32 cellular contexts compared by ENCODE assay signal in the genomic region with DNA sequence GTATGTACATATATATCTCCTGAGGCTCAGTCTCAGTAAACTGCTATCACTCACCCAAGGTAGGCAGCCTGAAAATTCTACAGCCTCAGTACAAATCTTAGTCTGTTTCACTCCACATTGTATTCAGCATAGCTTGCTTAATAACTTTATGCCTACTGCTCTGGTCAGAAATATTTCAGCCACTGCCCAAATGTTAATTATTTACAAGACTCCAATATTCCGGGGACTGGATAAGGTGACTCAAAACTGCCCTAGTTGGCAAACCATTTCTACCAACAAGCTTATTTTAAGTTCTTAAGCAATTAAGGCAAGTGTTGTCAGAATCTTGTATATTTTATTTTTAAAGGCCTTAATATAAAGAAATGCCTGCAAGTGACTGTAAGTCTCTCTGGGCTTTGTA.
"Had no signal": no experiment of that assay in that cellular context is flagged by ENCODE, and none has a peak within 500 bp of the region (broad histone marks: within the 10 kb centered on the region; RNA-seq: fewer than 3 reads in every experiment).

No MANE protein-coding gene starts in this region.

- H3K4me3 Mint-ChIP-seq: activated B cell treated with CpG ODN at 0.5 μM for 24 hours; activated CD4-positive, alpha-beta memory T cell treated with anti-CD3 and anti-CD28 coated beads for 36 hours; activated naive CD4-positive, alpha-beta T cell treated with anti-CD3 and anti-CD28 coated beads, Interleukin-2, amount 10 ng/mL, durations not matched to agents 7 days and 5 days; activated naive CD8-positive, alpha-beta T cell; activated naive CD8-positive, alpha-beta T cell treated with anti-CD3 and anti-CD28 coated beads, Interleukin-2, amount 50 U/mL, for 24 hours; activated T-cell treated with anti-CD3 and anti-CD28 coated beads, Interleukin-2, amount 50 U/mL, for 4 hours; brain had no signal

- H3K9me3 Mint-ChIP-seq: activated B cell treated with CpG ODN at 0.5 μM for 24 hours; activated CD4-positive, alpha-beta memory T cell treated with anti-CD3 and anti-CD28 coated beads for 36 hours; activated naive CD4-positive, alpha-beta T cell treated with anti-CD3 and anti-CD28 coated beads, Interleukin-2, amount 10 ng/mL, durations not matched to agents 7 days and 5 days; activated naive CD8-positive, alpha-beta T cell treated with anti-CD3 and anti-CD28 coated beads, Interleukin-2, amount 50 U/mL, for 24 hours; activated T-cell treated with anti-CD3 and anti-CD28 coated beads, Interleukin-2, amount 50 U/mL, for 4 hours; brain had no signal

- H3K27me3 ChIP-seq: MG63 had no signal

- H3K27ac ChIP-seq: PC-9, VCaP had no signal

- H3K27ac Mint-ChIP-seq: activated B cell treated with CpG ODN at 0.5 μM for 24 hours; activated CD4-positive, alpha-beta memory T cell treated with anti-CD3 and anti-CD28 coated beads for 36 hours; activated naive CD4-positive, alpha-beta T cell treated with anti-CD3 and anti-CD28 coated beads, Interleukin-2, amount 10 ng/mL, durations not matched to agents 7 days and 5 days; activated naive CD8-positive, alpha-beta T cell; activated naive CD8-positive, alpha-beta T cell treated with anti-CD3 and anti-CD28 coated beads, Interleukin-2, amount 50 U/mL, for 24 hours; brain had no signal

- H3K36me3 Mint-ChIP-seq: activated CD4-positive, alpha-beta memory T cell treated with anti-CD3 and anti-CD28 coated beads for 36 hours; activated naive CD4-positive, alpha-beta T cell treated with anti-CD3 and anti-CD28 coated beads, Interleukin-2, amount 10 ng/mL, durations not matched to agents 7 days and 5 days; activated naive CD8-positive, alpha-beta T cell; brain had no signal

- H3K4me3 ChIP-seq: MG63, PC-9 had no signal

- DNase-seq: activated B cell treated with CpG ODN at 0.5 μM for 24 hours; activated CD4-positive, alpha-beta memory T cell treated with anti-CD3 and anti-CD28 coated beads for 36 hours; activated CD4-positive, alpha-beta T cell treated with anti-CD3 and anti-CD28 coated beads for 4 hours; activated CD4-positive, alpha-beta T cell treated with anti-CD3 and anti-CD28 coated beads, Interleukin-2, amount 50 U/mL, for 1 hour; activated CD4-positive, CD25-positive, alpha-beta regulatory T cell treated with anti-CD3 and anti-CD28 coated beads, Interleukin-2, amount 50 U/mL, for 72 hours; activated CD8-positive, alpha-beta memory T cell treated with anti-CD3 and anti-CD28 coated beads, Interleukin-2, amount 50 U/mL, for 4 hours; activated effector memory CD4-positive, alpha-beta T cell treated with Interleukin-2 at 50 U/mL for 16 hours; activated naive CD4-positive, alpha-beta T cell treated with anti-CD3 and anti-CD28 coated beads, Interleukin-2, amount 10 ng/mL, durations not matched to agents 7 days and 5 days; activated naive CD8-positive, alpha-beta T cell treated with anti-CD3 and anti-CD28 coated beads, Interleukin-2, amount 50 U/mL, for 24 hours; activated T-cell treated with anti-CD3 and anti-CD28 coated beads for 4 hours; activated T-cell treated with anti-CD3 and anti-CD28 coated beads, Interleukin-2, amount 50 U/mL, for 4 hours; anterior cingulate cortex; central memory CD4-positive, alpha-beta T cell; Kasumi-1; KG1; MG63; NCI-H1048; NCI-H1105 treated with DMSO at 0.1 percent for 48 hours; NCI-H1436 treated with DMSO at 0.1 percent for 48 hours; NCI-H1694 treated with DMSO at 0.1 percent for 48 hours; NCI-H2029; NCI-H345; NCI-H524 treated with DMSO at 0.1 percent for 48 hours; PC-9; Right ventricle myocardium superior; SW 1271; T-helper 1 cell; T-helper 2 cell; T-helper 9 cell had no signal

- H3K27me3 Mint-ChIP-seq: activated B cell treated with CpG ODN at 0.5 μM for 24 hours; activated CD4-positive, alpha-beta memory T cell treated with anti-CD3 and anti-CD28 coated beads for 36 hours; activated naive CD4-positive, alpha-beta T cell treated with anti-CD3 and anti-CD28 coated beads, Interleukin-2, amount 10 ng/mL, durations not matched to agents 7 days and 5 days; activated naive CD8-positive, alpha-beta T cell; brain had no signal

- H3K4me1 Mint-ChIP-seq: activated B cell treated with CpG ODN at 0.5 μM for 24 hours; activated naive CD4-positive, alpha-beta T cell treated with anti-CD3 and anti-CD28 coated beads, Interleukin-2, amount 10 ng/mL, durations not matched to agents 7 days and 5 days; activated naive CD8-positive, alpha-beta T cell treated with anti-CD3 and anti-CD28 coated beads, Interleukin-2, amount 50 U/mL, for 24 hours; brain had no signal
